In the genomic region with DNA sequence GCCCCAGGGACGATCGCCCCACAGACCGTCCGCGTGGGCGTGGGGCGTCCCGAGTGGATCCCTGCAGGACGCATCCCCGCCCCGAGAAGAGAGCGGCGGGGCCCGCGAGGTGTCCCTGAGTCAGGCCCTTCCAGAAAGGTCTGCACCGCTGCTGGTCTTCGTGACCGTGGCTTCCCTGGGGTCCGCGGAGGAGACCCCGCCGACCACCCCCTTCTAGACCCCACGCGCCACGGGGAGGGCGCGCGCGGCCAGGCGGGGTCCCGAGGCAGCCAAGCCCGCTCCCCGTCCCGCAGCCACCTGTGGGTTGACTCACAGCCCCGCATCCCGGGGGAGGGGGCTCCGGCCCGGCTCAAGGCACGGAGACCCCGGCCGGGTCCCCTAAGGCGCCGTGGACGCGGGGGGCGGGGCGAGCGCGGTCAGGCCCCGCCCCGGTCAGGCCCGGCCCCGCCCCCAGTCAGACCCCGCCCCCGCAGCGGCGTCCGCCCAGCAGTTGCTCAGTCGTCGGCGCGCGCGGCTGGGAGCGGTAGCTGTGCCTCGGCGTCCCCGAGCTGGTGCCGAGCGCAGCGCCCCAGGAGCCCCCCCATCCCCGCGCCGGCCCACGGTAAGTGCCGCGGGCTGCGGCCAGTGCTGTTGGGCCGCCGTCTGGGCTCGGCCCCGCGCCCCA, we compare ENCODE assay signal across 8 cellular contexts. TPM values are rescaled to one million over a fixed set of nuclear protein-coding genes. Genes with fewer than 3 reads are reported as not detected.
A peak's percentile ranks its signal among the peaks of the same experiment; 100 is the strongest.
DNase-seq lines count a peak whose midpoint lies in the region; ATAC-seq and TF ChIP-seq lines count a peak whose summit lies in the region.

A gene with protein sequence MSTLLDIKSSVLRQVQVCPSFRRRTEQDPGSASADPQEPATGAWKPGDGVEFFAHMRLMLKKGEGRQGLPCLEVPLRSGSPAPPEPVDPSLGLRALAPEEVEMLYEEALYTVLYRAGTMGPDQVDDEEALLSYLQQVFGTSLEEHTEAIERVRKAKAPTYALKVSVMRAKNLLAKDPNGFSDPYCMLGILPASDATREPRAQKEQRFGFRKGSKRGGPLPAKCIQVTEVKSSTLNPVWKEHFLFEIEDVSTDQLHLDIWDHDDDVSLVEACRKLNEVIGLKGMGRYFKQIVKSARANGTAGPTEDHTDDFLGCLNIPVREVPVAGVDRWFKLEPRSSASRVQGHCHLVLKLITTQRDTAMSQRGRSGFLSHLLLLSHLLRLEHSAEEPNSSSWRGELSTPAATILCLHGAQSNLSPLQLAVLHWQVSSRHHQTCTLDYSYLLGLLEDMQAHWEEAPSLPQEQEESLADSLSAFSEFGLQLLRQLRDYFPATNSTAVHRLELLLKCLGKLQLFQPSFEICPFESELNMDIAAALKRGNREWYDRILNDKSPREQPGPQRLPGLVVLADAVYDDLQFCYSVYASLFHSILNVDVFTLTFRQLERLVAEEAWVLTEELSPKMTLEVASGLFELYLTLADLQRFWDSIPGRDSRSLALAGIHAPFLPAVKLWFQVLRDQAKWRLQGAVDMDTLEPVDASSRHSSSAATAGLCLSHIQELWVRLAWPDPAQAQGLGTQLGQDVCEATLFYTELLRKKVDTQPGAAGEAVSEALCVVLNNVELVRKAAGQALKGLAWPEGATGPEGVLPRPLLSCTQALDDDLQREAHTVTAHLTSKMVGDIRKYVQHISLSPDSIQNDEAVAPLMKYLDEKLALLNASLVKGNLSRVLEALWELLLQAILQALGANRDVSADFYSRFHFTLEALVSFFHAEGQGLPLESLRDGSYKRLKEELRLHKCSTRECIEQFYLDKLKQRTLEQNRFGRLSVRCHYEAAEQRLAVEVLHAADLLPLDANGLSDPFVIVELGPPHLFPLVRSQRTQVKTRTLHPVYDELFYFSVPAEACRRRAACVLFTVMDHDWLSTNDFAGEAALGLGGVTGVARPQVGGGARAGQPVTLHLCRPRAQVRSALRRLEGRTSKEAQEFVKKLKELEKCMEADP (plus strand): TSS at position 497 of the 664 bp plus-strand sequence. CDS start 4,905 bp downstream, outside the sequence.

- H3K9me3 ChIP-seq in cardiac muscle cell (ENCODE audit: low read depth), result no peaks in the 10 kb centered on the region

- peak within 1 kb of the TSS; percentile 98 to 100 (median 98) for H3K27ac Mint-ChIP-seq in IgD-negative memory B cell
- H3K27ac Mint-ChIP-seq in activated T-helper 17 cell treated with anti-CD3 and anti-CD28 coated beads, Interleukin-2, amount 50 U/mL, for 72 hours, result peak within 1 kb of the TSS; percentile 62

- TF ChIP-seq CTCF in cardiac muscle cell (IDR thresholded peaks at IDR 0.05; ENCODE audit: low read depth, low read length), result no peak

- H3K4me1 Mint-ChIP-seq in IgD-negative memory B cell, result peaks cover 6 to 23% (median 21%) of the 10 kb centered on the region in 3 donors
- H3K4me1 Mint-ChIP-seq in activated T-helper 17 cell treated with anti-CD3 and anti-CD28 coated beads, Interleukin-2, amount 50 U/mL, for 72 hours, result no peaks in the 10 kb centered on the region

- H3K4me3 ChIP-seq in cardiac muscle cell, result peak within 1 kb of the TSS; percentile 16

- H3K36me3 ChIP-seq in cardiac muscle cell, result no peaks in the 10 kb centered on the region

- H3K4me3 Mint-ChIP-seq in IgD-negative memory B cell, result peak within 1 kb of the TSS; percentile 83 to 94 (median 93)
- peak within 1 kb of the TSS; percentile 54 for H3K4me3 Mint-ChIP-seq in activated T-helper 17 cell treated with anti-CD3 and anti-CD28 coated beads, Interleukin-2, amount 50 U/mL, for 72 hours

- no peaks in the 10 kb centered on the region for H3K9me3 Mint-ChIP-seq in IgD-negative memory B cell
- H3K9me3 Mint-ChIP-seq in activated T-helper 17 cell treated with anti-CD3 and anti-CD28 coated beads, Interleukin-2, amount 50 U/mL, for 72 hours, result no peaks in the 10 kb centered on the region

- H3K36me3 Mint-ChIP-seq in IgD-negative memory B cell, result peaks cover 3% of the 10 kb centered on the region
- H3K36me3 Mint-ChIP-seq in activated T-helper 17 cell treated with anti-CD3 and anti-CD28 coated beads, Interleukin-2, amount 50 U/mL, for 72 hours (ENCODE audit: low read depth), result no peaks in the 10 kb centered on the region

- peaks cover 16% of the 10 kb centered on the region for H3K27me3 Mint-ChIP-seq in IgD-negative memory B cell
- H3K27me3 Mint-ChIP-seq in activated T-helper 17 cell treated with anti-CD3 and anti-CD28 coated beads, Interleukin-2, amount 50 U/mL, for 72 hours, result no peaks in the 10 kb centered on the region

- DNase-seq in AG20443 (ENCODE audit: low spot score) (peak; percentile 87), cardiac muscle cell (ENCODE audit: low read depth in 1 of 2, low spot score in 1 of 2) (peak; percentile 25 to 52), retina (peak; percentile 41), mucosa of gallbladder (ENCODE audit: low spot score) (no peak), NCI-H1930 (lab: John Stamatoyannopoulos, UW) (no peak), SIG-M5 (lab: John Stamatoyannopoulos, UW) (no peak)

- H3K4me1 ChIP-seq in cardiac muscle cell (ENCODE audit: low read depth), result no peaks in the 10 kb centered on the region

- H3K27me3 ChIP-seq in cardiac muscle cell, result peaks cover 78% of the 10 kb centered on the region

- peak; percentile 66 for ATAC-seq in activated T-helper 17 cell treated with anti-CD3 and anti-CD28 coated beads, Interleukin-2, amount 50 U/mL, for 72 hours (replicated peaks)

- H3K27ac ChIP-seq in cardiac muscle cell, result no peak within 1 kb of the TSS

RNA-seq across cellular contexts. Expression of the gene that starts here (rescaled TPM):
- polyA plus RNA-seq in IgD-negative memory B cell (26.0 TPM), cardiac muscle cell (2.7 and 7.7 TPM in 2 replicates)
- 1 to 10 TPM in 1 of 2 donors, under 1 TPM in 1; 0.71 to 2.2 TPM for total RNA-seq in activated T-helper 17 cell treated with anti-CD3 and anti-CD28 coated beads, Interleukin-2, amount 50 U/mL, for 72 hours
- total RNA-seq in cardiac muscle cell (7.4 and 8.1 TPM in 2 replicates), mucosa of gallbladder (2.6 TPM)

Comparison
In these comparisons a context has a peak if more than half of its experiments do, and no peak if none do; other contexts are left out.
1. DNase-seq: peak in AG20443 (single experiment), cardiac muscle cell (2 of 2) and retina (single experiment); none in mucosa of gallbladder (single experiment), NCI-H1930 (0 of 2) and SIG-M5 (single experiment).